14 cellular contexts compared by ENCODE assay signal in genomic region chr6:78615430-78615904, GRCh38.
DNase-seq lines count a peak whose midpoint lies in the region; ATAC-seq and TF ChIP-seq lines count a peak whose summit lies in the region.
"Had no signal": no experiment of that assay in that cellular context is flagged by ENCODE, and none has a peak within 500 bp of the region (broad histone marks: within the 10 kb centered on the region; RNA-seq: fewer than 3 reads in every experiment).

No MANE protein-coding gene starts in this region.

- no peaks in the 10 kb centered on the region for H3K4me1 ChIP-seq in prostate gland (replicated peaks)
- H3K4me1 ChIP-seq: sigmoid colon had no signal

- H3K27ac ChIP-seq in prostate gland = no peak overlapping the region
- H3K27ac ChIP-seq: sigmoid colon had no signal

- H3K27me3 ChIP-seq in prostate gland (replicated peaks; ENCODE audit: insufficient read depth) = no peaks in the 10 kb centered on the region
- H3K27me3 ChIP-seq: sigmoid colon had no signal

- H3K9me3 Mint-ChIP-seq in stimulated activated naive CD8-positive, alpha-beta T cell treated with anti-CD3 and anti-CD28 coated beads, Interleukin-15, amount 100 ng/mL, for 72 hours = no peaks in the 10 kb centered on the region

- intact Hi-C loops in prostate gland (cut with DNase I) = no loop called here

- H3K27me3 Mint-ChIP-seq in stimulated activated naive CD8-positive, alpha-beta T cell treated with anti-CD3 and anti-CD28 coated beads, Interleukin-15, amount 100 ng/mL, for 72 hours = peaks cover 9% of the 10 kb centered on the region

- no peak overlapping the region for H3K4me3 Mint-ChIP-seq in stimulated activated naive CD8-positive, alpha-beta T cell treated with anti-CD3 and anti-CD28 coated beads, Interleukin-15, amount 100 ng/mL, for 72 hours

- peak; percentile 66 for DNase-seq in HT1080 (ENCODE audit: low read depth)
- peak; percentile 34 for DNase-seq in kidney tubule cell (ENCODE audit: low spot score)
- DNase-seq in stimulated activated naive CD8-positive, alpha-beta T cell treated with anti-CD3 and anti-CD28 coated beads, Interleukin-15, amount 100 ng/mL, for 72 hours = no peak
- DNase-seq in prostate gland (ENCODE audit: low spot score) = no peak
- DNase-seq in stimulated activated CD4-positive, alpha-beta T cell treated with anti-CD3 and anti-CD28 coated beads, Interleukin-2, amount 100 ng/mL, for 24 hours = no peak
- DNase-seq in NCI-H2081 (lab: John Stamatoyannopoulos, UW) = no peak
- DNase-seq: cortex of kidney; head of caudate nucleus; mucosa of descending colon; NCI-H526; sigmoid colon; stimulated activated CD8-positive, alpha-beta memory T cell treated with anti-CD3 and anti-CD28 coated beads, Interleukin-4, amount 100 ng/mL, for 48 hours had no signal

- no peak overlapping the region for H3K4me3 ChIP-seq in prostate gland
- H3K4me3 ChIP-seq: mucosa of descending colon, sigmoid colon had no signal

- H3K4me1 Mint-ChIP-seq in stimulated activated naive CD8-positive, alpha-beta T cell treated with anti-CD3 and anti-CD28 coated beads, Interleukin-15, amount 100 ng/mL, for 72 hours = no peaks in the 10 kb centered on the region

- TF ChIP-seq CTCF in prostate gland (IDR thresholded peaks at IDR 0.05) = no peak

- TF ChIP-seq POLR2A in prostate gland (IDR thresholded peaks at IDR 0.05) = no peak

- peak; percentile 63 for ATAC-seq in GM19043 (IDR thresholded peaks at IDR 0.05; ENCODE audit: low read depth, unreplicated experiment)
- ATAC-seq in HG02642 (IDR thresholded peaks at IDR 0.05; ENCODE audit: poor library complexity, unreplicated experiment) = peak; percentile 73
- no peak for ATAC-seq in stimulated activated naive CD8-positive, alpha-beta T cell treated with anti-CD3 and anti-CD28 coated beads, Interleukin-15, amount 100 ng/mL, for 72 hours
- ATAC-seq: mucosa of descending colon had no signal

- WGBS in prostate gland = 77% methylated on average over 1 of the region's 1 CpG

- H3K9me3 ChIP-seq in prostate gland = no peaks in the 10 kb centered on the region
- H3K9me3 ChIP-seq: mucosa of descending colon, sigmoid colon had no signal

- no peaks in the 10 kb centered on the region for H3K36me3 ChIP-seq in prostate gland
- H3K36me3 ChIP-seq: sigmoid colon had no signal

- H3K27ac Mint-ChIP-seq in stimulated activated naive CD8-positive, alpha-beta T cell treated with anti-CD3 and anti-CD28 coated beads, Interleukin-15, amount 100 ng/mL, for 72 hours = no peak overlapping the region

Comparison
In these comparisons a context has a peak if more than half of its experiments do, and no peak if none do; other contexts are left out.
1. DNase-seq: peak in HT1080 (single experiment) and kidney tubule cell (single experiment); none in stimulated activated naive CD8-positive, alpha-beta T cell treated with anti-CD3 and anti-CD28 coated beads, Interleukin-15, amount 100 ng/mL, for 72 hours (0 of 2), prostate gland (single experiment), stimulated activated CD4-positive, alpha-beta T cell treated with anti-CD3 and anti-CD28 coated beads, Interleukin-2, amount 100 ng/mL, for 24 hours (0 of 2) and NCI-H2081 (0 of 2).